Comparison of ENCODE assay signal across 8 cellular contexts in the genomic region with DNA sequence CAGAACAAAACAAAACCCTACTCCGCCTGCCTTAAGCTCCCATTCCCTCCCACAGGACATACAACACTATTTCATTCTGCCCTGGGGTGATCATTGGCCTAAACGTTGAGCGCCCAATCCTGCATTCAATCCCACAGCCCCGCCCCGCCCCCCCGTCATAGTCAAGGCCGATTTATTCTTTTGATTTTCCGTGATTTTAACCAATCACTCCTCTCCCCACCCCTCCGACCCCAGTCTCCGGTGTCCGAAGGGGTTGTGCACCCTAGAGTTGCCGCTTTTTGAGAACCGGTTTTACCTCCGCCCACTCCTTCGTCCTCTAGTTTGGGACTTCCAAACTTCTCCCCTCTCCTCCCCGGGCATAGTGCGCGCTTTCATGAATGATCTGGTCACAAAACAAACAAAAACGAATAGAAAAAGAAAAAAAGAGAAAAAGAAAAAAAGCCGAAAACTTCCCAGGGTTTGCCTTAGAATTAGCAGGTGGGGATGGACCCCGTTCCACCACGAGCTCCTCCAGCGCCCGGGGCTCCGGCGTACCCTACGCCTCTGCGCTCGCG. TPM values are rescaled to one million over a fixed set of nuclear protein-coding genes. Genes with fewer than 3 reads are reported as not detected.
DNase-seq lines count a peak whose midpoint lies in the region; ATAC-seq, FAIRE-seq and TF ChIP-seq lines count a peak whose summit lies in the region.

No MANE protein-coding gene starts in this region.

- H3K27ac ChIP-seq in ovary = peak overlapping the region; percentile 60 to 81

- H3K4me1 Mint-ChIP-seq in activated T-helper 17 cell treated with anti-CD3 and anti-CD28 coated beads, Interleukin-2, amount 50 U/mL, for 72 hours = no peaks in the 10 kb centered on the region
- peaks cover 2% of the 10 kb centered on the region for H3K4me1 Mint-ChIP-seq in glutamatergic neuron (ENCODE audit: low read depth, unreplicated experiment)

- WGBS in ovary, 3 donors = 25 to 33% (median 33%) methylated on average over 30 of the region's 30 CpGs

- peak; percentile 81 for TF ChIP-seq POLR2A in ovary (IDR thresholded peaks at IDR 0.05)

- no peak for TF ChIP-seq EP300 in ovary (IDR thresholded peaks at IDR 0.05)

- H3K9me3 ChIP-seq in ovary = no peaks in the 10 kb centered on the region

- H3K4me1 ChIP-seq in ovary (ENCODE audit: insufficient read depth) = no peaks in the 10 kb centered on the region

- H3K27ac Mint-ChIP-seq in activated T-helper 17 cell treated with anti-CD3 and anti-CD28 coated beads, Interleukin-2, amount 50 U/mL, for 72 hours = peak overlapping the region; percentile 88
- H3K27ac Mint-ChIP-seq in glutamatergic neuron (ENCODE audit: unreplicated experiment) = peak overlapping the region; percentile 75

- ATAC-seq in GM19397 (IDR thresholded peaks at IDR 0.05; ENCODE audit: unreplicated experiment) = peak; percentile 7
- ATAC-seq in activated T-helper 17 cell treated with anti-CD3 and anti-CD28 coated beads, Interleukin-2, amount 50 U/mL, for 72 hours (replicated peaks) = peak; percentile 12
- ATAC-seq in HG02970 (IDR thresholded peaks at IDR 0.05; ENCODE audit: low FRiP score, unreplicated experiment) = no peak

- peak overlapping the region; percentile 85 for H3K4me3 Mint-ChIP-seq in activated T-helper 17 cell treated with anti-CD3 and anti-CD28 coated beads, Interleukin-2, amount 50 U/mL, for 72 hours
- H3K4me3 Mint-ChIP-seq in glutamatergic neuron (ENCODE audit: unreplicated experiment) = peak overlapping the region; percentile 84

- H3K27me3 ChIP-seq in ovary = no peaks in the 10 kb centered on the region

- DNase-seq in D341Med (ENCODE audit: low spot score) = peak; percentile 41
- peak; percentile 21 for DNase-seq in HTR-8/SVneo (ENCODE audit: insufficient read length, low spot score)
- DNase-seq in glutamatergic neuron = no peak
- peak in 3 of 5 donors; percentile 39 to 45 (median 42) for DNase-seq in ovary
- no peak for DNase-seq in NCI-H1436 treated with DMSO at 0.1 percent for 48 hours (lab: John Stamatoyannopoulos, UW)

- TF ChIP-seq CTCF in glutamatergic neuron (IDR thresholded peaks at IDR 0.05; ENCODE audit: partially characterized antibody, unreplicated experiment) = no peak
- TF ChIP-seq CTCF in ovary (IDR thresholded peaks at IDR 0.05) = no peak

- FAIRE-seq in HTR-8/SVneo (lab: Jason Lieb, UNC) = no peak

- H3K9me3 Mint-ChIP-seq in activated T-helper 17 cell treated with anti-CD3 and anti-CD28 coated beads, Interleukin-2, amount 50 U/mL, for 72 hours = no peaks in the 10 kb centered on the region
- H3K9me3 Mint-ChIP-seq in glutamatergic neuron (ENCODE audit: unreplicated experiment) = peaks cover 5% of the 10 kb centered on the region

- H3K36me3 Mint-ChIP-seq in activated T-helper 17 cell treated with anti-CD3 and anti-CD28 coated beads, Interleukin-2, amount 50 U/mL, for 72 hours (ENCODE audit: low read depth) = peaks cover 26% of the 10 kb centered on the region
- H3K36me3 Mint-ChIP-seq in glutamatergic neuron (ENCODE audit: unreplicated experiment) = no peaks in the 10 kb centered on the region

- H3K27me3 Mint-ChIP-seq in activated T-helper 17 cell treated with anti-CD3 and anti-CD28 coated beads, Interleukin-2, amount 50 U/mL, for 72 hours = no peaks in the 10 kb centered on the region
- peaks cover 4% of the 10 kb centered on the region for H3K27me3 Mint-ChIP-seq in glutamatergic neuron (ENCODE audit: unreplicated experiment)

- H3K36me3 ChIP-seq in ovary = no peaks in the 10 kb centered on the region

- intact Hi-C loops in ovary (cut with DNase I) = no loop called here

- peak overlapping the region; percentile 84 for H3K4me3 ChIP-seq in ovary

RNA-seq across cellular contexts. Expression of a gene that starts 0.4 kb away (rescaled TPM):
- 10 to 100 TPM; 42.5 to 62.6 TPM for total RNA-seq in activated T-helper 17 cell treated with anti-CD3 and anti-CD28 coated beads, Interleukin-2, amount 50 U/mL, for 72 hours
- 56.3 TPM for total RNA-seq in glutamatergic neuron (ENCODE audit: unreplicated experiment)
- 10 to 100 TPM; 25.0 to 40.1 (median 30.2) TPM for total RNA-seq in ovary
- 10 to 100 TPM; 29.8 to 86.0 TPM for polyA plus RNA-seq in ovary

RNA-seq across cellular contexts. Expression of a gene that starts 8.7 kb away (rescaled TPM):
- total RNA-seq in activated T-helper 17 cell treated with anti-CD3 and anti-CD28 coated beads, Interleukin-2, amount 50 U/mL, for 72 hours = 10 to 100 TPM; 14.8 to 21.1 TPM
- 28.7 TPM for total RNA-seq in glutamatergic neuron (ENCODE audit: unreplicated experiment)
- 10 to 100 TPM; 18.9 to 27.3 (median 22.1) TPM for total RNA-seq in ovary
- 10 to 100 TPM; 22.9 to 51.9 TPM for polyA plus RNA-seq in ovary

RNA-seq across cellular contexts. Expression of a gene that starts 32.3 kb away (rescaled TPM):
- total RNA-seq in activated T-helper 17 cell treated with anti-CD3 and anti-CD28 coated beads, Interleukin-2, amount 50 U/mL, for 72 hours = 10 to 100 TPM; 15.3 to 19.8 TPM
- total RNA-seq in glutamatergic neuron (ENCODE audit: unreplicated experiment) (6.8 TPM), ovary (10 to 100 TPM in 3 of 7 donors, 1 to 10 TPM in 4; 7.5 to 12.5 (median 9.5) TPM)
- 10 to 100 TPM in 1 of 2 donors, 1 to 10 TPM in 1; 4.9 to 10.1 TPM for polyA plus RNA-seq in ovary

Comparison
In these comparisons a context has a peak if more than half of its experiments do, and no peak if none do; other contexts are left out.
1. DNase-seq: peak in D341Med (single experiment), HTR-8/SVneo (single experiment) and ovary (3 of 5); none in glutamatergic neuron (single experiment) and NCI-H1436 treated with DMSO at 0.1 percent for 48 hours (single experiment).